In the genomic region with DNA sequence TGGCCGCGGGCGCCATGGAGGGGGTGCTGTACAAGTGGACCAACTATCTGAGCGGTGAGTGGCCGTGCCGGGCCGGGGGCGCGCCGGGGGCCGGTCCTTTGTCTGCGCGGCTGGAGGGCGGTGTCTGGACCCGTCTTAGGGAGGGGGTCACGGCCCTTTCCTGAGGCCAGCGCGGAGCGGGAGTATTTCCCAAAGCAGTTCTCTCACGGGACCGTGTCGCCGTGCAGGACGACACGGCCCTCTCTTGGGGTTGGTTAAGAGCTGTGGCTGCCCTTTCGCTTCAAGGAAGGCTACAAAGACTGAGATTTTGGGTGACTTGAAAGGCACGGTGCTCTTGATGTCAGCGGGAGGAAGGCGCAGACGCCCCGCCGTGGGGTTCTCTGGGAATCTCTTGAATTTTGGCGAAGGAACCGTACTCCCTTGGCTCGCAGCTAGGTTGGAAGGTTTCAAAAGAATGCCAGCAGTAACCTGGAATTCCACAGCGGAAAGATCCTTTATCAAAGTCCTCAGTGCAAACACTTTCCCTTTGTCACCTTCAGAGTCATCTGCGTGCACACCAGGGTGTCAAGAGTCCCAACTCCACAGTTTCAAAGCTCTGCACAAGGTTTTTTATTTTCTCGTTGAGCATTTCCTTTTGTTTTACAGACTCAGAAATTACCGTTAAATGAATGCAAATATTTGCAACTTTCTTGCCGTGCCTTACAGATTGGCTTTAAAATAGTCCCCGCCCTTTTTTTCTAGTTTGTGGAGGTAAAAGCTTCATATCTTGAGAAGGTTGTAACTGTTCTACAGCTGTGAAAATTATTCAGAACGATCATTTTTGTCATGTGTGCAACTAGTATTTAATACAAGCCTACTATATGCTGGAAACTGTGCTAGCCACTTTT, we compare ENCODE assay signal across 8 cellular contexts. TPM values are rescaled to one million over a fixed set of nuclear protein-coding genes. Genes with fewer than 3 reads are reported as not detected.
DNase-seq lines count a peak whose midpoint lies in the region; ATAC-seq and TF ChIP-seq lines count a peak whose summit lies in the region.

No MANE protein-coding gene starts in this region.

- H3K27me3 Mint-ChIP-seq in activated naive CD8-positive, alpha-beta T cell treated with anti-CD3 and anti-CD28 coated beads for 36 hours: no peaks in the 10 kb centered on the region

- peak overlapping the region; percentile 85 to 86 for H3K27ac ChIP-seq in prostate gland

- WGBS in prostate gland: under 1% methylated on average over 40 of the region's 42 CpGs

- POLR2A ChIA-PET in AG04449 (lab: Yijun Ruan, JAX): no interaction called here

- H3K27ac Mint-ChIP-seq in activated naive CD8-positive, alpha-beta T cell treated with anti-CD3 and anti-CD28 coated beads for 36 hours: peak overlapping the region; percentile 55

- no peak for TF ChIP-seq POLR2A in NB4 (IDR thresholded peaks at IDR 0.05; ENCODE audit: extremely low read depth, insufficient read length)
- no peak for TF ChIP-seq POLR2A in prostate gland (IDR thresholded peaks at IDR 0.05)

- ATAC-seq in HG02642 (IDR thresholded peaks at IDR 0.05; ENCODE audit: poor library complexity, unreplicated experiment): peak; percentile 20
- peak; percentile 46 for ATAC-seq in left ventricle myocardium superior

- DNase-seq in AG04449 (ENCODE audit: low read depth, low spot score): no peak
- peak; percentile 65 for DNase-seq in GM12865 (ENCODE audit: low read depth)
- DNase-seq in NB4 (ENCODE audit: low read depth): peak; percentile 72
- DNase-seq in activated naive CD8-positive, alpha-beta T cell treated with anti-CD3 and anti-CD28 coated beads for 36 hours: no peak
- DNase-seq in left ventricle myocardium superior: no peak
- peak; percentile 30 for DNase-seq in prostate gland (ENCODE audit: low spot score)
- no peak for DNase-seq in NCI-H510A (lab: John Stamatoyannopoulos, UW)

- TF ChIP-seq CTCF in AG04449 (IDR thresholded peaks at IDR 0.05; ENCODE audit: insufficient read depth, low read length, missing control alignments) (no peak), GM12865 (IDR thresholded peaks at IDR 0.05; ENCODE audit: insufficient read depth, low read depth, low read length, missing control alignments) (no peak), NB4 (IDR thresholded peaks at IDR 0.05; ENCODE audit: low read depth, low read length) (no peak), prostate gland (IDR thresholded peaks at IDR 0.05) (peak in 1 of 4 experiments; percentile 13)

- no peaks in the 10 kb centered on the region for H3K36me3 ChIP-seq in prostate gland

- no peaks in the 10 kb centered on the region for H3K9me3 ChIP-seq in prostate gland

- H3K36me3 Mint-ChIP-seq in activated naive CD8-positive, alpha-beta T cell treated with anti-CD3 and anti-CD28 coated beads for 36 hours: peaks cover 6% of the 10 kb centered on the region

- H3K4me3 ChIP-seq in AG04449 (ENCODE audit: low read depth, low read length): peak overlapping the region; percentile 81
- H3K4me3 ChIP-seq in GM12865 (ENCODE audit: low read depth, low read length): peak overlapping the region; percentile 92
- peak overlapping the region; percentile 84 for H3K4me3 ChIP-seq in NB4 (ENCODE audit: low read depth, low read length)
- H3K4me3 ChIP-seq in prostate gland: peak overlapping the region; percentile 76 to 84

- H3K27me3 ChIP-seq in prostate gland (replicated peaks; ENCODE audit: insufficient read depth): no peaks in the 10 kb centered on the region

- H3K4me3 Mint-ChIP-seq in activated naive CD8-positive, alpha-beta T cell treated with anti-CD3 and anti-CD28 coated beads for 36 hours: no peak overlapping the region

- peaks cover 3% of the 10 kb centered on the region for H3K4me1 ChIP-seq in prostate gland (replicated peaks)

- intact Hi-C loops in left ventricle myocardium superior (cut with micrococcal nuclease) (no loop called here), prostate gland (cut with DNase I) (loop anchor here (5.0 kb wide), 1 partner anchor 33 kb away; no protein-coding TSS in a partner anchor)

- no peaks in the 10 kb centered on the region for H3K9me3 Mint-ChIP-seq in activated naive CD8-positive, alpha-beta T cell treated with anti-CD3 and anti-CD28 coated beads for 36 hours

- CTCF ChIA-PET in AG04449 (lab: Yijun Ruan, JAX): interaction anchor here (0.9 to 3.4 kb wide), 6 partner anchors 9 to 108 kb away, joined by 3 to 20 read pairs (median 4); no protein-coding TSS in a partner anchor

- peaks cover 21% of the 10 kb centered on the region for H3K4me1 Mint-ChIP-seq in activated naive CD8-positive, alpha-beta T cell treated with anti-CD3 and anti-CD28 coated beads for 36 hours

RNA-seq across cellular contexts. Expression of gene PLEKHA8, which starts 0.8 kb away (rescaled TPM):
- total RNA-seq in activated naive CD8-positive, alpha-beta T cell treated with anti-CD3 and anti-CD28 coated beads for 36 hours: 10 to 100 TPM; 11.7 to 13.2 TPM
- total RNA-seq in left ventricle myocardium superior (3.4 TPM), prostate gland (10 to 100 TPM in 1 of 2 donors, 1 to 10 TPM in 1; 5.5 to 12.0 TPM)

RNA-seq across cellular contexts. Expression of gene FKBP14, which starts 2.5 kb away (rescaled TPM):
- total RNA-seq in activated naive CD8-positive, alpha-beta T cell treated with anti-CD3 and anti-CD28 coated beads for 36 hours: 1 to 10 TPM; 6.9 to 7.0 TPM
- 12.8 TPM for total RNA-seq in left ventricle myocardium superior
- 1 to 10 TPM; 8.4 to 9.5 TPM for total RNA-seq in prostate gland

RNA-seq across cellular contexts. Expression of gene SCRN1, which starts 39.4 kb away (rescaled TPM):
- 1 to 10 TPM; 8.2 to 9.2 TPM for total RNA-seq in activated naive CD8-positive, alpha-beta T cell treated with anti-CD3 and anti-CD28 coated beads for 36 hours
- total RNA-seq in left ventricle myocardium superior: 18.7 TPM
- 10 to 100 TPM; 33.8 to 99.8 TPM for total RNA-seq in prostate gland

Comparison
In these comparisons a context has a peak if more than half of its experiments do, and no peak if none do; other contexts are left out.
1. DNase-seq: peak in GM12865 (single experiment), NB4 (single experiment) and prostate gland (single experiment); none in AG04449 (single experiment), activated naive CD8-positive, alpha-beta T cell treated with anti-CD3 and anti-CD28 coated beads for 36 hours (single experiment), left ventricle myocardium superior (single experiment) and NCI-H510A (single experiment).
2. Peak in every context shown above with its lines, with median percentiles within 50 percentile points of each other: H3K4me3 ChIP-seq.